Comparison of ENCODE assay signal across 8 cellular contexts in the genomic region with DNA sequence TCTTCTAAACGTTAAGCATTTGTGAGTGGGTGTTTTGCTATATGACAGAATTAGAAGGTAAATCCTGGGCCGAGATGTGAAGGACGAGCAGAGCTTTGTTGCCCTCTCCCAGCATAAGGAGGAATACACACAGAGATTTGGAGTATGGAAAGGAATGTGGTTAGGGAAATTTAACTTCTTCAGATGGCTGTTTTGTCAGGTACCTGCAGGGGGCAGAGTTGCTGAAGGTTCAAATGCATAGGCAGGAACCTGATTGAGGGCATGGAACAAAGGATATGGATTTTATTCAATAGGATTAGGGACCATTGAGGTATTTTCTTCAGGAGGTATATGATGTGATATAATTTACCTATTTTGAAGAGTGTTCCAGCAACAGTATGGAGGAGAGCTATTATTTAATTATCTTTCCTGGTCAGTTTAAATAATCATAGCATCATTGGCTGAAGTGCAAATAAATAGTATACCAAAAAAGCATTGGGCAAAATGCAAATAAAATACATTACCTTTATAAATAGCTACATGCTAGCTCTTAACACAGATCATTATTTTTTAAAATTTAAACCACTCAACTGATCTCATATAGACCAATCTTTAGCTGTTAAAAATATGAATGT.
DNase-seq lines count a peak whose midpoint lies in the region; ATAC-seq and TF ChIP-seq lines count a peak whose summit lies in the region.

No MANE protein-coding gene starts in this region.

- H3K9me3 ChIP-seq in A673 (ENCODE audit: low read depth, low read length, poor library complexity, severe bottlenecking): no peaks in the 10 kb centered on the region

- peaks cover 7% of the 10 kb centered on the region for H3K4me1 Mint-ChIP-seq in mesothelial cell of epicardium

- H3K27me3 ChIP-seq in A673 (replicated peaks; ENCODE audit: insufficient read depth, low read depth, low read length, poor library complexity): no peaks in the 10 kb centered on the region

- no peaks in the 10 kb centered on the region for H3K9me3 Mint-ChIP-seq in mesothelial cell of epicardium

- POLR2A ChIA-PET in A673 (lab: Charles Lee; ENCODE audit: low non-redundant PET): interaction anchor here (0.5 kb wide), 1 partner anchor 113 kb away, joined by 4 read pairs; no protein-coding TSS in a partner anchor

- no peaks in the 10 kb centered on the region for H3K27me3 Mint-ChIP-seq in mesothelial cell of epicardium (ENCODE audit: low read depth)

- DNase-seq in A673 (ENCODE audit: low spot score) (peak; percentile 74), GM12865 (ENCODE audit: low read depth) (peak; percentile 31), NCI-H526 treated with DMSO at 0.1 percent for 48 hours (lab: John Stamatoyannopoulos, UW) (peak; percentile 51), T47D (ENCODE audit: low read depth in 1 of 2, low spot score in 1 of 2) (peak; percentile 0 to 45), mesothelial cell of epicardium (ENCODE audit: low spot score in 2 of 2, unreplicated experiment in 2 of 2) (no peak), NOMO-1 (lab: John Stamatoyannopoulos, UW; ENCODE audit: unreplicated experiment in 2 of 2) (no peak)

- no peak overlapping the region for H3K4me3 Mint-ChIP-seq in mesothelial cell of epicardium

- ATAC-seq in HG03045 (IDR thresholded peaks at IDR 0.05; ENCODE audit: unreplicated experiment) (peak; percentile 59), GM19455 (IDR thresholded peaks at IDR 0.05; ENCODE audit: unreplicated experiment) (no peak)

- no peak overlapping the region for H3K27ac ChIP-seq in A673 (ENCODE audit: low read depth, low read length, poor library complexity, severe bottlenecking)

- H3K4me3 ChIP-seq in A673 (ENCODE audit: low read depth, low read length, poor library complexity, severe bottlenecking) (no peak overlapping the region), GM12865 (ENCODE audit: low read depth, low read length) (no peak overlapping the region)

- no TSS peak for BruUV-seq in A673 (replicated peaks; lab: Mats Ljungman, UMichigan)

- H3K36me3 Mint-ChIP-seq in mesothelial cell of epicardium: no peaks in the 10 kb centered on the region

- H3K4me1 ChIP-seq in A673 (ENCODE audit: insufficient read depth, low read length, poor library complexity, severe bottlenecking): peaks cover 18% of the 10 kb centered on the region

- no peaks in the 10 kb centered on the region for H3K36me3 ChIP-seq in A673 (ENCODE audit: insufficient read depth, low read length, poor library complexity, severe bottlenecking)

- CTCF ChIA-PET in A673 (lab: Charles Lee): no interaction called here

- H3K27ac Mint-ChIP-seq in mesothelial cell of epicardium: no peak overlapping the region

- TF ChIP-seq CTCF in A673 (conservative IDR thresholded peaks at IDR 0.05; ENCODE audit: low read depth, low read length): peak; percentile 87
- peak; percentile 68 for TF ChIP-seq CTCF in GM12865 (IDR thresholded peaks at IDR 0.05; ENCODE audit: insufficient read depth, low read depth, low read length, missing control alignments)
- TF ChIP-seq CTCF in mesothelial cell of epicardium (IDR thresholded peaks at IDR 0.05; ENCODE audit: unreplicated experiment): peak; percentile 60

- intact Hi-C loops in A673 (cut with micrococcal nuclease; ENCODE audit: unreplicated experiment): no loop called here

- in situ Hi-C loops in T47D (cut with HindIII; ENCODE audit: low pct_unique_long_range_greater_than_20kb, low sequenced_read_pairs): no loop called here

Comparison
In these comparisons a context has a peak if more than half of its experiments do, and no peak if none do; other contexts are left out.
1. DNase-seq: peak in A673 (single experiment), GM12865 (single experiment), NCI-H526 treated with DMSO at 0.1 percent for 48 hours (single experiment) and T47D (2 of 2); none in mesothelial cell of epicardium (0 of 2) and NOMO-1 (0 of 2).
2. Peak in every context shown above with its lines, with median percentiles within 50 percentile points of each other: CTCF ChIP-seq.